Comparison of ENCODE assay signal across 1 cellular context in the genomic region with DNA sequence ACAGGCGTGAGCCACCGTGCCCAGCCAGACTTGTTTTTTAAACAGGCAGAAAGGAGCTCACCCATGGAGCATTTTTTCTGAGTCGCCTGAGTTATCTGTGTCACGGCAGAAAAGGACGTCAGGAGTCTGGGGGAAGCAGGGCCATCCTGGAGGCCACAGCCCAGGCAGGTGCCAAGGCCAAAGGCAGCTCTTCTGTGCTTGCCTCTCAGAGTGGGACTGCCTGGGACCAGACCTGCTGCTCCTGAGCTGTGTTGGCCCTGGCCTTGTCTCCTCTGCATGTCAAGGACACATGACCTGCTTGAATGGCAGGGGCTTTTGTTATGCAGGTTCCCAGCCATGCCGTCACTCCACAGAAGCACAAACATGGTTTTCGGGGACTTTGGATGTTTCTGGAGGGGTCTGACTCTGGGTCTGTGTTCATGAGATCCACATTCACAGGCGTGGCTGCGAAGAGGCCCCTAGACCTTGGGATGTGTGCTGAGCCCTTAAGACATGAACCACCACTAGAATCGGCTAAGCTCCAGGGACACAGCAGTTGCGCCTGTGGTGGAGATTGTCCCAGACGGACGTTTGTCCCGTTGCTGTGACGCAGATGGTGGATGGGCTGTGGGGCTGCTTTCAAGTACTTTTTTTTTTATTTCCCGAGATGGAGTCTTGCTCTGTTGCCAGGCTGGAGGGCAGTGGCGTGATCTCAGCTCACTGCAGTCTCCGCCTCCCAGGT.
TF ChIP-seq lines count a peak whose summit lies in the region.

No MANE protein-coding gene starts in this region.

TF ChIP-seq in HepG2, 621 proteins besides CTCF, POLR2A, EP300 and RAD21 (continued from another document):
- TF ChIP-seq, protein P1, sequence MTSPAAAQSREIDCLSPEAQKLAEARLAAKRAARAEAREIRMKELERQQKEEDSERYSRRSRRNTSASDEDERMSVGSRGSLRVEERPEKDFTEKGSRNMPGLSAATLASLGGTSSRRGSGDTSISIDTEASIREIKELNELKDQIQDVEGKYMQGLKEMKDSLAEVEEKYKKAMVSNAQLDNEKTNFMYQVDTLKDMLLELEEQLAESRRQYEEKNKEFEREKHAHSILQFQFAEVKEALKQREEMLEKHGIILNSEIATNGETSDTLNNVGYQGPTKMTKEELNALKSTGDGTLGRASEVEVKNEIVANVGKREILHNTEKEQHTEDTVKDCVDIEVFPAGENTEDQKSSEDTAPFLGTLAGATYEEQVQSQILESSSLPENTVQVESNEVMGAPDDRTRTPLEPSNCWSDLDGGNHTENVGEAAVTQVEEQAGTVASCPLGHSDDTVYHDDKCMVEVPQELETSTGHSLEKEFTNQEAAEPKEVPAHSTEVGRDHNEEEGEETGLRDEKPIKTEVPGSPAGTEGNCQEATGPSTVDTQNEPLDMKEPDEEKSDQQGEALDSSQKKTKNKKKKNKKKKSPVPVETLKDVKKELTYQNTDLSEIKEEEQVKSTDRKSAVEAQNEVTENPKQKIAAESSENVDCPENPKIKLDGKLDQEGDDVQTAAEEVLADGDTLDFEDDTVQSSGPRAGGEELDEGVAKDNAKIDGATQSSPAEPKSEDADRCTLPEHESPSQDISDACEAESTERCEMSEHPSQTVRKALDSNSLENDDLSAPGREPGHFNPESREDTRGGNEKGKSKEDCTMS (CRISPR knock-in tag; conservative IDR thresholded peaks at IDR 0.05), result no peak
- TF ChIP-seq ZNF30 (CRISPR knock-in tag; IDR thresholded peaks at IDR 0.05) (no peak), REST (IDR thresholded peaks at IDR 0.05; ENCODE audit: borderline replicate concordance in 1 of 2, low read depth in 1 of 2, low read length in 2 of 2) (no peak), ZKSCAN8 (CRISPR knock-in tag; IDR thresholded peaks at IDR 0.05; ENCODE audit: borderline replicate concordance) (no peak), ATRX (CRISPR knock-in tag; IDR thresholded peaks at IDR 0.05; ENCODE audit: borderline replicate concordance) (no peak), RBM22 (optimal IDR thresholded peaks at IDR 0.05; ENCODE audit: low read length) (peak; percentile 81), ZNF605 (CRISPR knock-in tag; IDR thresholded peaks at IDR 0.05) (peak; percentile 71), KDM1A (CRISPR knock-in tag; IDR thresholded peaks at IDR 0.05) (0 out of 2 replicates have a peak, but pooled peaks have one; percentile 24)
- TF ChIP-seq, protein P2, sequence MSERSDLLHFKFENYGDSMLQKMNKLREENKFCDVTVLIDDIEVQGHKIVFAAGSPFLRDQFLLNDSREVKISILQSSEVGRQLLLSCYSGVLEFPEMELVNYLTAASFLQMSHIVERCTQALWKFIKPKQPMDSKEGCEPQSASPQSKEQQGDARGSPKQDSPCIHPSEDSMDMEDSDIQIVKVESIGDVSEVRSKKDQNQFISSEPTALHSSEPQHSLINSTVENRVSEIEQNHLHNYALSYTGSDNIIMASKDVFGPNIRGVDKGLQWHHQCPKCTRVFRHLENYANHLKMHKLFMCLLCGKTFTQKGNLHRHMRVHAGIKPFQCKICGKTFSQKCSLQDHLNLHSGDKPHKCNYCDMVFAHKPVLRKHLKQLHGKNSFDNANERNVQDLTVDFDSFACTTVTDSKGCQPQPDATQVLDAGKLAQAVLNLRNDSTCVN (CRISPR knock-in tag; IDR thresholded peaks at IDR 0.05; ENCODE audit: borderline replicate concordance), result no peak
TF ChIP-seq in HepG2: peak in this region for 119.
